Comparison of ENCODE assay signal across 8 cellular contexts in the genomic region with DNA sequence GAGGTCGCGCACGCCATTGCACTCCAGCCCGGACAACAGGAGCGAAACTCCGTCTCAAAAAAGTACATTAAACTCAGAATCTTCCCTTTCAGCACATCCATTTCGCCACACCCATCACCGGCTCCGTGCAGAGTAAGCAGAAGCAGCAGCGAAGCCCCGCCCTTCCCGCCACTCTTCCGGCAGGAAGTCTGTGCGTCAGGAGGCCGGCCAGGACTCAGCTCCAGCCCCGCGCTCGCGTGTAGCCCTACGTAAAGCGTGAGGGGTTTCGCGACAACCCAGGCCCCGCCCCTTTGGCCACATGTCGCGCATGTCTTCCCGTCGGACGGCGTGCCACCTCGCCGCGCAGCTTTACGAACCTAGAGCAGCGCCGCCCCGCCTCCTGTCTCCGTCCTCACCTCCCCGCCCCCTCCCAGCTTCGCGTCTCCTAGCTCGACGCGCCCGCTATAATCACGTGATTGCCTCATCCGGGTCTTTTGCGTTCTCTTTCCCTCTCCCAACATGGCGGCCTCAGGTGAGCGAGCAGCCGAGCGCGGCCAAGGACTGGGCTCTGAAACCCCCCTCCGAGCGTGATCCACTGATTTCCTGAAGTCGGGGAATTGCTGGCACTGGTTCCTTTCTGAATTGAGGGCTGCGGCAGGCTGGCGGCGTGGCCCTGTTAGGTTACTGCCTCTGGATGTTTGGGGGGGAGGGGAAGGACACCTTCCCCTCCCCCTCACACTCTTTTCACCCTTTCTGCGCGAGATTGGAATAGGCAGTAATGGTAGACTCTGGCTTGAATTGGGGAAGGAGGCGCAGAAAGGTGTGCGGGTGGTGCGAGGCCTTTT. TPM values are rescaled to one million over a fixed set of nuclear protein-coding genes. Genes with fewer than 3 reads are reported as not detected.
DNase-seq lines count a peak whose midpoint lies in the region; ATAC-seq and TF ChIP-seq lines count a peak whose summit lies in the region.

A gene with protein sequence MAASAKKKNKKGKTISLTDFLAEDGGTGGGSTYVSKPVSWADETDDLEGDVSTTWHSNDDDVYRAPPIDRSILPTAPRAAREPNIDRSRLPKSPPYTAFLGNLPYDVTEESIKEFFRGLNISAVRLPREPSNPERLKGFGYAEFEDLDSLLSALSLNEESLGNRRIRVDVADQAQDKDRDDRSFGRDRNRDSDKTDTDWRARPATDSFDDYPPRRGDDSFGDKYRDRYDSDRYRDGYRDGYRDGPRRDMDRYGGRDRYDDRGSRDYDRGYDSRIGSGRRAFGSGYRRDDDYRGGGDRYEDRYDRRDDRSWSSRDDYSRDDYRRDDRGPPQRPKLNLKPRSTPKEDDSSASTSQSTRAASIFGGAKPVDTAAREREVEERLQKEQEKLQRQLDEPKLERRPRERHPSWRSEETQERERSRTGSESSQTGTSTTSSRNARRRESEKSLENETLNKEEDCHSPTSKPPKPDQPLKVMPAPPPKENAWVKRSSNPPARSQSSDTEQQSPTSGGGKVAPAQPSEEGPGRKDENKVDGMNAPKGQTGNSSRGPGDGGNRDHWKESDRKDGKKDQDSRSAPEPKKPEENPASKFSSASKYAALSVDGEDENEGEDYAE (plus strand): TSS at position 471 of the 824 bp plus-strand sequence. CDS start 28 bp downstream, at position 499.

- no peaks in the 10 kb centered on the region for H3K27me3 ChIP-seq in foreskin keratinocyte
- H3K27me3 ChIP-seq in neuron (ENCODE audit: insufficient read depth, low read length): no peaks in the 10 kb centered on the region
- H3K27me3 ChIP-seq in subcutaneous abdominal adipose tissue (ENCODE audit: control insufficient read depth in 5 of 5, insufficient read depth in 4 of 5, low read length in 5 of 5): no peaks in the 10 kb centered on the region

- in situ Hi-C loops in SK-MEL-5 (cut with HindIII; ENCODE audit: low pct_unique_long_range_greater_than_20kb, low sequenced_read_pairs): no loop called here

- H3K4me1 ChIP-seq in foreskin keratinocyte (peaks cover 34% of the 10 kb centered on the region), neuron (ENCODE audit: insufficient read depth, low read length) (peaks cover 19% of the 10 kb centered on the region), subcutaneous abdominal adipose tissue (ENCODE audit: control insufficient read depth in 5 of 5, insufficient read depth in 5 of 5, low read length in 5 of 5) (peaks cover 2 to 60% (median 51%) of the 10 kb centered on the region in 5 donors)

- POLR2A ChIA-PET in HEK293T (lab: Yijun Ruan, JAX): interaction anchor here (0.6 to 3.0 kb wide), 33 partner anchors 9 to 824 kb away, joined by 3 to 21 read pairs (median 5); partner anchors contain the start of genes AAAS, CSAD, KRT8 and SPRYD3

- no peak within 1 kb of the TSS for H2AFZ ChIP-seq in neuron (ENCODE audit: low read depth, low read length)

- H3K36me3 ChIP-seq in neuron (ENCODE audit: insufficient read depth, low read length) (peaks cover 26% of the 10 kb centered on the region), subcutaneous abdominal adipose tissue (ENCODE audit: control insufficient read depth in 5 of 5, insufficient read depth in 5 of 5, low read length in 5 of 5) (peaks cover 0 to 7% (median 4%) of the 10 kb centered on the region in 5 donors)

- peak; percentile 98 for DNase-seq in GF-D8 (lab: John Stamatoyannopoulos, UW)
- peak; percentile 95 for DNase-seq in HEK293T (ENCODE audit: extremely low spot score)
- DNase-seq in MV-4-11 (lab: John Stamatoyannopoulos, UW): peak; percentile 99
- peak; percentile 99 for DNase-seq in SK-MEL-5 (ENCODE audit: low read depth, low spot score)
- peak; percentile 100 for DNase-seq in activated naive CD4-positive, alpha-beta T cell treated with Interleukin-2 at 50 U/mL for 16 hours
- peak; percentile 97 to 99 for DNase-seq in foreskin keratinocyte

- peak within 1 kb of the TSS; percentile 98 for H3K4me3 ChIP-seq in neuron (ENCODE audit: low read length)
- H3K4me3 ChIP-seq in subcutaneous abdominal adipose tissue (ENCODE audit: low read depth in 1 of 5, low read length in 5 of 5): peak within 1 kb of the TSS; percentile 86 to 98 (median 88)

- TF ChIP-seq CTCF in foreskin keratinocyte (conservative IDR thresholded peaks at IDR 0.05): no peak

- H3K27ac ChIP-seq in foreskin keratinocyte (peak within 1 kb of the TSS; percentile 98), subcutaneous abdominal adipose tissue (ENCODE audit: low read depth, low read length) (peak within 1 kb of the TSS; percentile 96)

- CTCF ChIA-PET in HEK293T (lab: Yijun Ruan, JAX): interaction anchor here (1.1 to 1.2 kb wide), 2 partner anchors 60 to 122 kb away, joined by 5 to 6 read pairs; no protein-coding TSS in a partner anchor

- peak within 1 kb of the TSS; percentile 92 to 98 (median 96) for H3K9ac ChIP-seq in subcutaneous abdominal adipose tissue (ENCODE audit: low read length in 5 of 5)

- ATAC-seq in foreskin keratinocyte: peak; percentile 94

- peaks cover 2% of the 10 kb centered on the region for H3K9me3 ChIP-seq in neuron (ENCODE audit: low read length)
- no peaks in the 10 kb centered on the region for H3K9me3 ChIP-seq in subcutaneous abdominal adipose tissue (ENCODE audit: control insufficient read depth in 5 of 5, low read length in 5 of 5)

TF ChIP-seq in HEK293T, 16 proteins besides CTCF, POLR2A, EP300 and RAD21:
- TF ChIP-seq ELF4 (IDR thresholded peaks at IDR 0.05) (0 out of 2 replicates have a peak, but pooled peaks have one; percentile 5), HDGF (IDR thresholded peaks at IDR 0.05; ENCODE audit: borderline replicate concordance) (peak; percentile 82; the same call in 1 of the 2 replicates), SP1 (IDR thresholded peaks at IDR 0.05) (no peak), L3MBTL2 (conservative IDR thresholded peaks at IDR 0.05) (peak; percentile 75), NFRKB (IDR thresholded peaks at IDR 0.05) (peak; percentile 95), ZNF384 (IDR thresholded peaks at IDR 0.05) (no peak), FOXM1 (IDR thresholded peaks at IDR 0.05; ENCODE audit: borderline replicate concordance) (no peak), PKNOX1 (IDR thresholded peaks at IDR 0.05) (peak; percentile 82), CTBP1 (IDR thresholded peaks at IDR 0.05; ENCODE audit: borderline replicate concordance) (0 out of 2 replicates have a peak, but pooled peaks have one; percentile 18)
TF ChIP-seq in HEK293T: peak in this region for 6.

RNA-seq across cellular contexts. Expression of the gene that starts here (rescaled TPM):
- 995 and 1,087 TPM in 2 replicates for total RNA-seq in SK-MEL-5 (2014; rRNA removed; shearing (Covaris generic))
- 424 and 486 TPM in 2 replicates for polyA plus RNA-seq in SK-MEL-5 (2015; cell fraction: cytosol; rRNA removed)
- polyA plus RNA-seq in SK-MEL-5 (2015; cell fraction: nucleus; rRNA removed): 135 and 229 TPM in 2 replicates
- total RNA-seq in foreskin keratinocyte: 349 and 368 TPM in 2 replicates
- 95.2 and 110 TPM in 2 replicates for polyA plus RNA-seq in foreskin keratinocyte

Comparison
In these comparisons a context has a peak if more than half of its experiments do, and no peak if none do; other contexts are left out.
1. Peak in every context shown above with its lines: DNase-seq, ATAC-seq, H3K4me3 ChIP-seq and H3K27ac ChIP-seq.